In genomic region chr3:64445318-64446300, GRCh38 we compare ENCODE assay signal across 8 cellular contexts.
A peak's percentile ranks its signal among the peaks of the same experiment; 100 is the strongest.
DNase-seq lines count a peak whose midpoint lies in the region; ATAC-seq and TF ChIP-seq lines count a peak whose summit lies in the region.

No MANE protein-coding gene starts in this region.

- POLR2A ChIA-PET in Caco-2 (lab: Charles Lee) = no interaction called here

- no peaks in the 10 kb centered on the region; the same call in 1 of the 2 replicates for H3K27me3 ChIP-seq in Caco-2 (replicated peaks; ENCODE audit: control insufficient read depth, insufficient read depth, low read length)
- peaks cover 0 to 45% (median 17%) of the 10 kb centered on the region in 4 donors for H3K27me3 ChIP-seq in esophagus muscularis mucosa
- peaks cover 15% of the 10 kb centered on the region for H3K27me3 ChIP-seq in neural cell (ENCODE audit: insufficient read depth, low read depth, low read length)

- H3K79me2 ChIP-seq in neural cell (replicated peaks; ENCODE audit: insufficient read depth, low read length) = no peaks in the 10 kb centered on the region

- peak overlapping the region; percentile 67 for H3K9ac ChIP-seq in neural cell (ENCODE audit: low read length)

- no peaks in the 10 kb centered on the region for H3F3A ChIP-seq in neural cell (ENCODE audit: insufficient read depth, low read length, poor library complexity, severe bottlenecking)

- no peaks in the 10 kb centered on the region for H3K9me3 Mint-ChIP-seq in Caco-2 (ENCODE audit: unreplicated experiment)

- no peak overlapping the region for H3K27ac Mint-ChIP-seq in Caco-2 (ENCODE audit: unreplicated experiment)

- no peak overlapping the region for H3K4me2 ChIP-seq in neural cell (ENCODE audit: low read length)

- H3K36me3 ChIP-seq in Caco-2 (ENCODE audit: control insufficient read depth, insufficient read depth, low read length) = no peaks in the 10 kb centered on the region
- no peaks in the 10 kb centered on the region for H3K36me3 ChIP-seq in esophagus muscularis mucosa
- H3K36me3 ChIP-seq in neural cell (ENCODE audit: insufficient read depth, low read length) = no peaks in the 10 kb centered on the region

- peak overlapping the region; percentile 60 for H3K4me3 ChIP-seq in Caco-2 (ENCODE audit: low read depth, low read length)
- H3K4me3 ChIP-seq in esophagus muscularis mucosa = peak overlapping the region; percentile 53 to 65 (median 56)
- H3K4me3 ChIP-seq in neural cell (ENCODE audit: low read length) = peak overlapping the region; percentile 69

- no peaks in the 10 kb centered on the region for H3K36me3 Mint-ChIP-seq in Caco-2 (ENCODE audit: insufficient read depth, unreplicated experiment)

- TF ChIP-seq POLR2A in esophagus muscularis mucosa (IDR thresholded peaks at IDR 0.05; ENCODE audit: low read depth) = no peak

- CTCF ChIA-PET in Caco-2 (lab: Charles Lee) = no interaction called here

- H3K4me3 Mint-ChIP-seq in Caco-2 (ENCODE audit: unreplicated experiment) = peak overlapping the region; percentile 75

- no peak for ATAC-seq in GM19455 (IDR thresholded peaks at IDR 0.05; ENCODE audit: unreplicated experiment)
- ATAC-seq in HG02970 (IDR thresholded peaks at IDR 0.05; ENCODE audit: low FRiP score, unreplicated experiment) = no peak

- H3K27ac ChIP-seq in esophagus muscularis mucosa (replicated peaks in 1 of 4) (no peak overlapping the region), neural cell (ENCODE audit: low read length) (no peak overlapping the region)

- peak; percentile 60 to 62 for DNase-seq in Caco-2
- DNase-seq in NCI-H1105 treated with DMSO at 0.1 percent for 48 hours (lab: John Stamatoyannopoulos, UW) = peak; percentile 18
- no peak for DNase-seq in esophagus muscularis mucosa (ENCODE audit: extremely low spot score)
- DNase-seq in activated naive CD4-positive, alpha-beta T cell (lab: John Stamatoyannopoulos, UW) = no peak
- DNase-seq in NCI-H446 (lab: John Stamatoyannopoulos, UW) = no peak

- H3K9me3 ChIP-seq in Caco-2 = no peaks in the 10 kb centered on the region
- H3K9me3 ChIP-seq in esophagus muscularis mucosa = no peaks in the 10 kb centered on the region
- H3K9me3 ChIP-seq in neural cell (ENCODE audit: low read length) = no peaks in the 10 kb centered on the region

- TF ChIP-seq CTCF in Caco-2 (IDR thresholded peaks at IDR 0.05; ENCODE audit: insufficient read depth in 1 of 2, low read depth in 1 of 2, low read length in 1 of 2, severe bottlenecking in 1 of 2, unreplicated experiment in 1 of 2) (no peak), esophagus muscularis mucosa (IDR thresholded peaks at IDR 0.05) (no peak), neural cell (IDR thresholded peaks at IDR 0.05; ENCODE audit: poor library complexity, severe bottlenecking) (no peak)

- H3K4me1 ChIP-seq in Caco-2 = peaks cover 20% of the 10 kb centered on the region
- peaks cover 10 to 33% (median 30%) of the 10 kb centered on the region in 4 donors for H3K4me1 ChIP-seq in esophagus muscularis mucosa

- no TSS peak for BruUV-seq in Caco-2 (replicated peaks; lab: Mats Ljungman, UMichigan)

- H3K27me3 Mint-ChIP-seq in Caco-2 (ENCODE audit: insufficient read depth, unreplicated experiment) = peaks cover 4% of the 10 kb centered on the region

- no peaks in the 10 kb centered on the region for H3K9me2 ChIP-seq in neural cell (ENCODE audit: insufficient read depth, low read length)

- H4K20me1 ChIP-seq in neural cell (ENCODE audit: insufficient read depth) = no peaks in the 10 kb centered on the region

- intact Hi-C loops in Caco-2 (cut with micrococcal nuclease; ENCODE audit: unreplicated experiment) = no loop called here
- intact Hi-C loops in esophagus muscularis mucosa (cut with DNase I) = no loop called here

- 47% methylated on average over 17 of the region's 51 CpGs for WGBS in esophagus muscularis mucosa

- H2AFZ ChIP-seq in neural cell (ENCODE audit: low read depth, low read length) = no peak overlapping the region

- H3K4me1 Mint-ChIP-seq in Caco-2 (ENCODE audit: low read depth, unreplicated experiment) = peaks cover 14% of the 10 kb centered on the region

- TF ChIP-seq RAD21 in neural cell (conservative IDR thresholded peaks at IDR 0.05) = peak; percentile 18

- TF ChIP-seq EP300 in esophagus muscularis mucosa (IDR thresholded peaks at IDR 0.05) (no peak), neural cell (conservative IDR thresholded peaks at IDR 0.05; ENCODE audit: poor library complexity, severe bottlenecking) (no peak)

TF ChIP-seq in neural cell, 6 proteins besides CTCF, POLR2A, EP300 and RAD21:
- TF ChIP-seq EZH2 (IDR thresholded peaks at IDR 0.05; ENCODE audit: borderline replicate concordance, insufficient read depth, low read length, poor library complexity, severe bottlenecking) (no peak), POLR2AphosphoS5 (IDR thresholded peaks at IDR 0.05) (no peak), REST (IDR thresholded peaks at IDR 0.05; ENCODE audit: borderline replicate concordance) (no peak), MXI1 (conservative IDR thresholded peaks at IDR 0.05; ENCODE audit: poor library complexity, severe bottlenecking) (no peak), SMC3 (conservative IDR thresholded peaks at IDR 0.05; ENCODE audit: poor library complexity) (no peak), TAF1 (IDR thresholded peaks at IDR 0.05; ENCODE audit: low read depth) (no peak)

Comparison
In these comparisons a context has a peak if more than half of its experiments do, and no peak if none do; other contexts are left out.
1. DNase-seq: peak in Caco-2 (2 of 2) and NCI-H1105 treated with DMSO at 0.1 percent for 48 hours (single experiment); none in esophagus muscularis mucosa (single experiment), activated naive CD4-positive, alpha-beta T cell (0 of 4) and NCI-H446 (0 of 2).
2. Peak in every context shown above with its lines, with median percentiles within 50 percentile points of each other: H3K4me3 ChIP-seq.